In the genomic region with DNA sequence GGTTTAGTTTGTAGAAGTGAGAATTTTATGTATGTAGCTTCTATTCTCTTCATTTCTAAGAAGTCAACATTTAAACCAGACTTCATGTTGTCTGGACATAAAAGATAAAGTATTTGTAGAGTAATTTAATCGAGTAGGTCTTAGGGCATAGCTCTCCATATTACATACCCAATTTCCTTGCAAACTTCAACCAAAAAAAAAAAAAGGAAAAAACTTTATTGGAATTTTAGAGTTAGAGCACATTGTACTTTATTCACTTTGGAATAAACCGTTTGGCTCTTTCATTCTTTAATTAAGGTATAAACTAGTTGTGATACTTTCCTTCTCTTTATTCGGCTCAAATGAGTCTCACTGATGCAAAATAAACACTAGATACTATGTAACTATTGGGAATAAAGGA, we compare ENCODE assay signal across 1 cellular context.
TF ChIP-seq lines count a peak whose summit lies in the region.

No MANE protein-coding gene starts in this region.

TF ChIP-seq in K562, 482 proteins besides CTCF, POLR2A, EP300 and RAD21 (continued from another document):
- TF ChIP-seq, protein P1, sequence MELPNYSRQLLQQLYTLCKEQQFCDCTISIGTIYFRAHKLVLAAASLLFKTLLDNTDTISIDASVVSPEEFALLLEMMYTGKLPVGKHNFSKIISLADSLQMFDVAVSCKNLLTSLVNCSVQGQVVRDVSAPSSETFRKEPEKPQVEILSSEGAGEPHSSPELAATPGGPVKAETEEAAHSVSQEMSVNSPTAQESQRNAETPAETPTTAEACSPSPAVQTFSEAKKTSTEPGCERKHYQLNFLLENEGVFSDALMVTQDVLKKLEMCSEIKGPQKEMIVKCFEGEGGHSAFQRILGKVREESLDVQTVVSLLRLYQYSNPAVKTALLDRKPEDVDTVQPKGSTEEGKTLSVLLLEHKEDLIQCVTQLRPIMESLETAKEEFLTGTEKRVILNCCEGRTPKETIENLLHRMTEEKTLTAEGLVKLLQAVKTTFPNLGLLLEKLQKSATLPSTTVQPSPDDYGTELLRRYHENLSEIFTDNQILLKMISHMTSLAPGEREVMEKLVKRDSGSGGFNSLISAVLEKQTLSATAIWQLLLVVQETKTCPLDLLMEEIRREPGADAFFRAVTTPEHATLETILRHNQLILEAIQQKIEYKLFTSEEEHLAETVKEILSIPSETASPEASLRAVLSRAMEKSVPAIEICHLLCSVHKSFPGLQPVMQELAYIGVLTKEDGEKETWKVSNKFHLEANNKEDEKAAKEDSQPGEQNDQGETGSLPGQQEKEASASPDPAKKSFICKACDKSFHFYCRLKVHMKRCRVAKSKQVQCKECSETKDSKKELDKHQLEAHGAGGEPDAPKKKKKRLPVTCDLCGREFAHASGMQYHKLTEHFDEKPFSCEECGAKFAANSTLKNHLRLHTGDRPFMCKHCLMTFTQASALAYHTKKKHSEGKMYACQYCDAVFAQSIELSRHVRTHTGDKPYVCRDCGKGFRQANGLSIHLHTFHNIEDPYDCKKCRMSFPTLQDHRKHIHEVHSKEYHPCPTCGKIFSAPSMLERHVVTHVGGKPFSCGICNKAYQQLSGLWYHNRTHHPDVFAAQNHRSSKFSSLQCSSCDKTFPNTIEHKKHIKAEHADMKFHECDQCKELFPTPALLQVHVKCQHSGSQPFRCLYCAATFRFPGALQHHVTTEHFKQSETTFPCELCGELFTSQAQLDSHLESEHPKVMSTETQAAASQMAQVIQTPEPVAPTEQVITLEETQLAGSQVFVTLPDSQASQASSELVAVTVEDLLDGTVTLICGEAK (IDR thresholded peaks at IDR 0.05) = peak; percentile 57; the same call in 1 of the 2 replicates
- TF ChIP-seq, protein P1 (CRISPR knock-in tag; IDR thresholded peaks at IDR 0.05) = peak; percentile 66
- TF ChIP-seq, protein P2, sequence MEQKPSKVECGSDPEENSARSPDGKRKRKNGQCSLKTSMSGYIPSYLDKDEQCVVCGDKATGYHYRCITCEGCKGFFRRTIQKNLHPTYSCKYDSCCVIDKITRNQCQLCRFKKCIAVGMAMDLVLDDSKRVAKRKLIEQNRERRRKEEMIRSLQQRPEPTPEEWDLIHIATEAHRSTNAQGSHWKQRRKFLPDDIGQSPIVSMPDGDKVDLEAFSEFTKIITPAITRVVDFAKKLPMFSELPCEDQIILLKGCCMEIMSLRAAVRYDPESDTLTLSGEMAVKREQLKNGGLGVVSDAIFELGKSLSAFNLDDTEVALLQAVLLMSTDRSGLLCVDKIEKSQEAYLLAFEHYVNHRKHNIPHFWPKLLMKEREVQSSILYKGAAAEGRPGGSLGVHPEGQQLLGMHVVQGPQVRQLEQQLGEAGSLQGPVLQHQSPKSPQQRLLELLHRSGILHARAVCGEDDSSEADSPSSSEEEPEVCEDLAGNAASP (IDR thresholded peaks at IDR 0.05) = no peak
